2 cellular contexts compared by ENCODE assay signal in the genomic region with DNA sequence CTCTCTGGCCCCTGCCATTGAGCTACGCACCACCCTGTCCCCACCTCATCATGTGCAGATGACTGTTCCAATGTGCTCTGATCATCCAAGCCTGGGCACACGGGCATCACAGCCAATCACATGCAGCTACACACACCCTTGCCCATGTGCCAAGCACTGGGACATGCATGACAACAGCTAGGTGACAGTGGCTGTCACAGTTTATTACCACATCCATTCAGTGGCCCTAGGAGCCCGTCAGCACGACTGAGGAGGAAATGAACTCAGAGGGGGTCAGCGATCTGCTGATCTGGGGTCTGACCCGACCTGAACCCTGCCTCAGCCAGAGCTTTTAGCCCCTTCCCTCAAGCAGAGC.
TF ChIP-seq lines count a peak whose summit lies in the region.

No MANE protein-coding gene starts in this region.

TF ChIP-seq in liver, 16 proteins besides CTCF, POLR2A, EP300 and RAD21:
- no peak for TF ChIP-seq FOXA1 (IDR thresholded peaks at IDR 0.05)
- no peak for TF ChIP-seq HNF4A (conservative IDR thresholded peaks at IDR 0.05)
- no peak for TF ChIP-seq TAF1 (conservative IDR thresholded peaks at IDR 0.05)

TF ChIP-seq in HepG2, 621 proteins besides CTCF, POLR2A, EP300 and RAD21:
- TF ChIP-seq MAFF (IDR thresholded peaks at IDR 0.05; ENCODE audit: low read depth, low read length) (no peak), NFE2L2 (IDR thresholded peaks at IDR 0.05; ENCODE audit: low read length) (no peak), SRSF1 (optimal IDR thresholded peaks at IDR 0.05; ENCODE audit: low read depth, low read length) (no peak), SOX6 (IDR thresholded peaks at IDR 0.05) (no peak), SOX6 (CRISPR knock-in tag; IDR thresholded peaks at IDR 0.05) (no peak), SMAD1 (CRISPR knock-in tag; IDR thresholded peaks at IDR 0.05; ENCODE audit: borderline replicate concordance, low read depth) (no peak), ZNF530 (CRISPR knock-in tag; IDR thresholded peaks at IDR 0.05; ENCODE audit: low read depth) (no peak), KLF11 (CRISPR knock-in tag; IDR thresholded peaks at IDR 0.05) (no peak), ZNF30 (CRISPR knock-in tag; IDR thresholded peaks at IDR 0.05) (no peak), ZNF225 (CRISPR knock-in tag; IDR thresholded peaks at IDR 0.05) (no peak), CHD4 (IDR thresholded peaks at IDR 0.05; ENCODE audit: borderline replicate concordance, low read length) (no peak), PAX8 (CRISPR knock-in tag; IDR thresholded peaks at IDR 0.05; ENCODE audit: borderline replicate concordance) (no peak), ZNF101 (CRISPR knock-in tag; IDR thresholded peaks at IDR 0.05; ENCODE audit: borderline replicate concordance, low read depth) (no peak), LCORL (IDR thresholded peaks at IDR 0.05) (no peak), LCORL (CRISPR knock-in tag; IDR thresholded peaks at IDR 0.05) (no peak), RARG (CRISPR knock-in tag; IDR thresholded peaks at IDR 0.05; ENCODE audit: low read depth) (no peak), RFX5 (IDR thresholded peaks at IDR 0.05; ENCODE audit: low read depth, low read length) (no peak), FIP1L1 (IDR thresholded peaks at IDR 0.05; ENCODE audit: borderline replicate concordance, insufficient read depth, low read depth, low read length) (no peak), ERF (CRISPR knock-in tag; IDR thresholded peaks at IDR 0.05) (no peak)
- TF ChIP-seq, protein P1, sequence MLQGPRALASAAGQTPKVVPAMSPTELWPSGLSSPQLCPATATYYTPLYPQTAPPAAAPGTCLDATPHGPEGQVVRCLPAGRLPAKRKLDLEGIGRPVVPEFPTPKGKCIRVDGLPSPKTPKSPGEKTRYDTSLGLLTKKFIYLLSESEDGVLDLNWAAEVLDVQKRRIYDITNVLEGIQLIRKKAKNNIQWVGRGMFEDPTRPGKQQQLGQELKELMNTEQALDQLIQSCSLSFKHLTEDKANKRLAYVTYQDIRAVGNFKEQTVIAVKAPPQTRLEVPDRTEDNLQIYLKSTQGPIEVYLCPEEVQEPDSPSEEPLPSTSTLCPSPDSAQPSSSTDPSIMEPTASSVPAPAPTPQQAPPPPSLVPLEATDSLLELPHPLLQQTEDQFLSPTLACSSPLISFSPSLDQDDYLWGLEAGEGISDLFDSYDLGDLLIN (CRISPR knock-in tag; IDR thresholded peaks at IDR 0.05; ENCODE audit: borderline replicate concordance), result no peak
